8 cellular contexts compared by ENCODE assay signal in genomic region chr5:151079838-151080619, GRCh38. TPM values are rescaled to one million over a fixed set of nuclear protein-coding genes. Genes with fewer than 3 reads are reported as not detected.
A peak's percentile ranks its signal among the peaks of the same experiment; 100 is the strongest.
DNase-seq lines count a peak whose midpoint lies in the region; ATAC-seq and TF ChIP-seq lines count a peak whose summit lies in the region.

No MANE protein-coding gene starts in this region.

- DNase-seq in NCI-H1105 treated with DMSO at 0.1 percent for 48 hours (lab: John Stamatoyannopoulos, UW) (peak; percentile 26), NCI-H1105 (lab: John Stamatoyannopoulos, UW) (no peak), MM.1S (no peak), astrocyte of the spinal cord (ENCODE audit: low read depth, low spot score) (peak; percentile 55), suprapubic skin (ENCODE audit: low spot score in 2 of 2) (no peak)

- 3% methylated on average over 22 of the region's 22 CpGs for WGBS in liver
- 4% methylated on average over 21 of the region's 22 CpGs for WGBS in suprapubic skin

- TF ChIP-seq CTCF in MM.1S (IDR thresholded peaks at IDR 0.05; ENCODE audit: low read length) (no peak), astrocyte of the spinal cord (IDR thresholded peaks at IDR 0.05; ENCODE audit: low read depth, low read length) (no peak), liver (IDR thresholded peaks at IDR 0.05; ENCODE audit: low read depth, low read length, missing input control) (no peak), suprapubic skin (IDR thresholded peaks at IDR 0.05) (no peak)

- TF ChIP-seq EP300 in suprapubic skin (IDR thresholded peaks at IDR 0.05) = no peak

- H3K4me3 ChIP-seq in MM.1S (ENCODE audit: low read length) (peak overlapping the region; percentile 76), astrocyte of the spinal cord (ENCODE audit: low read depth, low read length) (peak overlapping the region; percentile 54), liver (ENCODE audit: low read depth in 1 of 3, low read length in 3 of 3) (peak overlapping the region; percentile 66 to 89 (median 69)), suprapubic skin (peak overlapping the region; percentile 96)

- TF ChIP-seq RAD21 in liver (IDR thresholded peaks at IDR 0.05) = no peak

- H3K27ac ChIP-seq in MM.1S (ENCODE audit: low read length) (peak overlapping the region; percentile 82; the same call in 1 of the 2 replicates), liver (ENCODE audit: low read depth in 1 of 2, low read length in 2 of 2) (peak overlapping the region; percentile 93 to 99), suprapubic skin (peak overlapping the region; percentile 95)

- H3K27me3 ChIP-seq in MM.1S (replicated peaks; ENCODE audit: insufficient read depth, low read length) (no peaks in the 10 kb centered on the region), liver (ENCODE audit: control insufficient read depth in 4 of 4, insufficient read depth in 4 of 4, low read length in 3 of 4) (no peaks in the 10 kb centered on the region), suprapubic skin (no peaks in the 10 kb centered on the region)

- no peak for ATAC-seq in GM18520 (IDR thresholded peaks at IDR 0.05; ENCODE audit: unreplicated experiment)
- ATAC-seq in HG02642 (IDR thresholded peaks at IDR 0.05; ENCODE audit: poor library complexity, unreplicated experiment) = no peak

- in situ Hi-C loops in astrocyte of the spinal cord (cut with HindIII; ENCODE audit: low sequenced_read_pairs) = no loop called here

- no peaks in the 10 kb centered on the region for H3K36me3 ChIP-seq in MM.1S (replicated peaks; ENCODE audit: insufficient read depth, low read length)
- peaks cover 0 to 3% (median 0%) of the 10 kb centered on the region in 4 donors for H3K36me3 ChIP-seq in liver (ENCODE audit: control insufficient read depth in 4 of 4, insufficient read depth in 3 of 4, low read depth in 1 of 4, low read length in 3 of 4)
- peaks cover 7% of the 10 kb centered on the region for H3K36me3 ChIP-seq in suprapubic skin

- peaks cover 76% of the 10 kb centered on the region for H3K79me2 ChIP-seq in MM.1S (ENCODE audit: low read length)

- H3K9me3 ChIP-seq in MM.1S (replicated peaks; ENCODE audit: insufficient read depth, low read length) (no peaks in the 10 kb centered on the region), liver (ENCODE audit: control insufficient read depth in 4 of 4, low read length in 3 of 4) (no peaks in the 10 kb centered on the region), suprapubic skin (no peaks in the 10 kb centered on the region)

- peak overlapping the region; percentile 97 for H3K4me2 ChIP-seq in MM.1S (ENCODE audit: low read depth, low read length)

- no peak for TF ChIP-seq POLR2A in suprapubic skin (IDR thresholded peaks at IDR 0.05)

- peak overlapping the region; percentile 84; the same call in 1 of the 2 replicates for H2AFZ ChIP-seq in MM.1S (ENCODE audit: low read length)

- no peaks in the 10 kb centered on the region for H3K9me2 ChIP-seq in MM.1S (replicated peaks; ENCODE audit: insufficient read depth, low read length)

- peaks cover 30% of the 10 kb centered on the region for H3F3A ChIP-seq in MM.1S (ENCODE audit: insufficient read depth, low read length)

- H4K20me1 ChIP-seq in MM.1S (ENCODE audit: insufficient read depth, low read length) = no peaks in the 10 kb centered on the region

- H3K4me1 ChIP-seq in MM.1S (ENCODE audit: low read length) = peaks cover 34% of the 10 kb centered on the region
- peaks cover 11 to 63% (median 46%) of the 10 kb centered on the region in 4 donors for H3K4me1 ChIP-seq in liver (ENCODE audit: control insufficient read depth in 4 of 4, insufficient read depth in 4 of 4, low read length in 3 of 4)
- H3K4me1 ChIP-seq in suprapubic skin = peaks cover 76% of the 10 kb centered on the region

- H3K9ac ChIP-seq in MM.1S (ENCODE audit: low read length) = peak overlapping the region; percentile 92
- H3K9ac ChIP-seq in liver (ENCODE audit: low read depth in 1 of 2, low read length in 2 of 2) = peak overlapping the region; percentile 64 to 91

TF ChIP-seq in liver, 16 proteins besides CTCF, POLR2A, EP300 and RAD21:
- no peak for TF ChIP-seq NR2F2 (IDR thresholded peaks at IDR 0.05)
- no peak for TF ChIP-seq HNF4G (IDR thresholded peaks at IDR 0.05)
- TF ChIP-seq REST (IDR thresholded peaks at IDR 0.05) = peak; percentile 34
- TF ChIP-seq MAX (IDR thresholded peaks at IDR 0.05) = no peak
- TF ChIP-seq ZBTB33 (IDR thresholded peaks at IDR 0.05) = no peak

RNA-seq across cellular contexts. Expression of gene TNIP1, which starts 0.8 kb away (rescaled TPM):
- total RNA-seq in liver (100 to 1,000 TPM in 1 of 2 donors, 10 to 100 TPM in 1; 50.9 to 101 TPM), suprapubic skin (10 to 100 TPM; 47.5 to 94.7 (median 70.9) TPM)
- polyA plus RNA-seq in liver = 10 to 100 TPM; 33.2 to 45.1 TPM

RNA-seq across cellular contexts. Expression of gene GPX3, which starts 59.6 kb away (rescaled TPM):
- total RNA-seq in liver (100 to 1,000 TPM in 1 of 2 donors, 10 to 100 TPM in 1; 72.9 to 156 TPM), suprapubic skin (100 to 1,000 TPM; 242 to 601 (median 378) TPM)
- polyA plus RNA-seq in liver = 100 to 1,000 TPM; 318 to 878 TPM

Comparison
In these comparisons a context has a peak if more than half of its experiments do, and no peak if none do; other contexts are left out.
1. DNase-seq: peak in NCI-H1105 treated with DMSO at 0.1 percent for 48 hours (single experiment) and astrocyte of the spinal cord (single experiment); none in NCI-H1105 (single experiment), MM.1S (single experiment) and suprapubic skin (0 of 2).
2. Peak in every context shown above with its lines, with median percentiles within 50 percentile points of each other: H3K27ac ChIP-seq and H3K4me3 ChIP-seq.